In genomic region chr15:41882689-41883483, GRCh38 we compare ENCODE assay signal across 11 cellular contexts. TPM values are rescaled to one million over a fixed set of nuclear protein-coding genes. Genes with fewer than 3 reads are reported as not detected.
A peak's percentile ranks its signal among the peaks of the same experiment; 100 is the strongest.
DNase-seq lines count a peak whose midpoint lies in the region; ATAC-seq and TF ChIP-seq lines count a peak whose summit lies in the region.
"Had no signal": no experiment of that assay in that cellular context is flagged by ENCODE, and none has a peak within 500 bp of the region (broad histone marks: within the 10 kb centered on the region; RNA-seq: fewer than 3 reads in every experiment).

No MANE protein-coding gene starts in this region.

- no peak overlapping the region for H3K4me3 ChIP-seq in CD8-positive, alpha-beta T cell (ENCODE audit: low read depth, low read length)
- no peak overlapping the region for H3K4me3 ChIP-seq in NB4 (ENCODE audit: low read depth, low read length)
- no peak overlapping the region for H3K4me3 ChIP-seq in endodermal cell (ENCODE audit: low read length)
- no peak overlapping the region for H3K4me3 ChIP-seq in MG63

- peaks cover 12% of the 10 kb centered on the region for H3K27me3 Mint-ChIP-seq in CD8-positive, alpha-beta T cell (ENCODE audit: low read depth)
- H3K27me3 Mint-ChIP-seq in endodermal cell (ENCODE audit: insufficient read depth) (peaks cover 43% of the 10 kb centered on the region), naive B cell (peaks cover 11 to 29% (median 29%) of the 10 kb centered on the region in 3 donors)

- ATAC-seq in CD8-positive, alpha-beta T cell, result no peak
- ATAC-seq in naive B cell (ENCODE audit: low read depth in 2 of 2), result peak; percentile 60 to 65
- no peak; the same call in 2 of the 3 replicates for ATAC-seq in SK-N-SH treated with all-trans-retinoic acid at 6 μM for 48 hours
- no peak for ATAC-seq in HG02623 (IDR thresholded peaks at IDR 0.05; ENCODE audit: unreplicated experiment)
- ATAC-seq: activated naive CD8-positive, alpha-beta T cell treated with anti-CD3 and anti-CD28 coated beads, Interleukin-2, amount 50 U/mL, for 24 hours had no signal

- peaks cover 11% of the 10 kb centered on the region for H3K4me1 Mint-ChIP-seq in CD8-positive, alpha-beta T cell (ENCODE audit: low read depth)
- peaks cover 1% of the 10 kb centered on the region for H3K4me1 Mint-ChIP-seq in endodermal cell
- peaks cover 19 to 35% (median 27%) of the 10 kb centered on the region in 3 donors for H3K4me1 Mint-ChIP-seq in naive B cell

- intact Hi-C loops in CD8-positive, alpha-beta T cell (cut with DNase I, micrococcal nuclease), result no loop called here

- DNase-seq in CD8-positive, alpha-beta T cell, result no peak
- DNase-seq in NB4 (ENCODE audit: low read depth) (peak; percentile 31), endodermal cell (no peak), naive B cell (peak; percentile 11), MG63 (no peak), DMS114 treated with DMSO at 0.1 percent for 48 hours (lab: John Stamatoyannopoulos, UW; ENCODE audit: unreplicated experiment) (no peak)
- DNase-seq: activated naive CD8-positive, alpha-beta T cell treated with anti-CD3 and anti-CD28 coated beads, Interleukin-2, amount 50 U/mL, for 24 hours; kidney glomerular epithelial cell; NCI-H1048 had no signal

- no peaks in the 10 kb centered on the region for H3K27me3 ChIP-seq in CD8-positive, alpha-beta T cell (ENCODE audit: insufficient read depth, low read length)
- H3K27me3 ChIP-seq in endodermal cell (ENCODE audit: control insufficient read depth, insufficient read depth, low read length, poor library complexity, severe bottlenecking), result peaks cover 39% of the 10 kb centered on the region
- H3K27me3 ChIP-seq in MG63, result no peaks in the 10 kb centered on the region

- peak overlapping the region; percentile 45 for H3K4me3 Mint-ChIP-seq in CD8-positive, alpha-beta T cell
- H3K4me3 Mint-ChIP-seq in endodermal cell, result peak overlapping the region; percentile 42
- H3K4me3 Mint-ChIP-seq in naive B cell, result peak overlapping the region in 5 of 8 donors; percentile 41 to 58 (median 51)
- H3K4me3 Mint-ChIP-seq: activated naive CD8-positive, alpha-beta T cell treated with anti-CD3 and anti-CD28 coated beads, Interleukin-2, amount 50 U/mL, for 24 hours had no signal

- no peaks in the 10 kb centered on the region for H3K36me3 Mint-ChIP-seq in CD8-positive, alpha-beta T cell
- no peaks in the 10 kb centered on the region for H3K36me3 Mint-ChIP-seq in endodermal cell (ENCODE audit: low read depth)
- H3K36me3 Mint-ChIP-seq in naive B cell, result no peaks in the 10 kb centered on the region

- WGBS in endodermal cell (ENCODE audit: insufficient coverage in 1 of 2, insufficient read length in 1 of 2), 2 experiments, result 71 to 79% methylated on average over 10 to 14 of the region's 14 CpGs

- H3K27ac ChIP-seq in CD8-positive, alpha-beta T cell (ENCODE audit: low read depth, low read length), result no peak overlapping the region
- no peak overlapping the region for H3K27ac ChIP-seq in endodermal cell (ENCODE audit: low read depth, low read length)

- H3K9ac ChIP-seq in endodermal cell (ENCODE audit: extremely low read depth, low read length, poor library complexity, severe bottlenecking), result no peak overlapping the region

- POLR2A ChIA-PET in CD8-positive, alpha-beta T cell (lab: Charles Lee), result no interaction called here

- no peaks in the 10 kb centered on the region for H3K9me3 ChIP-seq in CD8-positive, alpha-beta T cell (ENCODE audit: low read length)
- no peaks in the 10 kb centered on the region for H3K9me3 ChIP-seq in endodermal cell (ENCODE audit: control insufficient read depth, low read length)
- no peaks in the 10 kb centered on the region for H3K9me3 ChIP-seq in MG63

- H3K4me1 ChIP-seq in CD8-positive, alpha-beta T cell (ENCODE audit: insufficient read depth, low read length), result peaks cover 10% of the 10 kb centered on the region
- H3K4me1 ChIP-seq in endodermal cell (ENCODE audit: control insufficient read depth, insufficient read depth, low read length), result no peaks in the 10 kb centered on the region

- CTCF ChIA-PET in CD8-positive, alpha-beta T cell (lab: Charles Lee), result interaction anchor here (0.8 to 2.7 kb wide), 2 partner anchors 9 to 10 kb away, joined by 3 to 7 read pairs; partner anchors contain the start of gene SPTBN5

- no peak for TF ChIP-seq POLR2A in NB4 (IDR thresholded peaks at IDR 0.05; ENCODE audit: extremely low read depth, insufficient read length)

- no peak overlapping the region for H3K27ac Mint-ChIP-seq in CD8-positive, alpha-beta T cell
- H3K27ac Mint-ChIP-seq in endodermal cell (no peak overlapping the region), naive B cell (peak overlapping the region in 2 of 6 donors; percentile 54 to 89)

- TF ChIP-seq CTCF in CD8-positive, alpha-beta T cell (IDR thresholded peaks at IDR 0.05), result no peak
- TF ChIP-seq CTCF in NB4 (IDR thresholded peaks at IDR 0.05; ENCODE audit: low read depth, low read length) (no peak), endodermal cell (conservative IDR thresholded peaks at IDR 0.05) (no peak)

- no peaks in the 10 kb centered on the region for H3K36me3 ChIP-seq in CD8-positive, alpha-beta T cell (ENCODE audit: insufficient read depth, low read length)
- H3K36me3 ChIP-seq in endodermal cell (ENCODE audit: control insufficient read depth, insufficient read depth, low read length), result no peaks in the 10 kb centered on the region
- H3K36me3 ChIP-seq in MG63, result peaks cover 4% of the 10 kb centered on the region

- no peaks in the 10 kb centered on the region for H3K9me3 Mint-ChIP-seq in CD8-positive, alpha-beta T cell
- H3K9me3 Mint-ChIP-seq in endodermal cell (no peaks in the 10 kb centered on the region), naive B cell (no peaks in the 10 kb centered on the region)
- H3K9me3 Mint-ChIP-seq: activated naive CD8-positive, alpha-beta T cell treated with anti-CD3 and anti-CD28 coated beads, Interleukin-2, amount 50 U/mL, for 24 hours had no signal

TF ChIP-seq in SK-N-SH treated with all-trans-retinoic acid at 6 μM for 48 hours, 23 proteins besides CTCF, POLR2A, EP300 and RAD21 (continues in another document):
- TF ChIP-seq ZNF8 (CRISPR knock-in tag; IDR thresholded peaks at IDR 0.05) (no peak), PPARA (CRISPR knock-in tag; IDR thresholded peaks at IDR 0.05; ENCODE audit: borderline replicate concordance) (no peak), TOX (CRISPR knock-in tag; IDR thresholded peaks at IDR 0.05; ENCODE audit: borderline replicate concordance) (no peak), ISL1 (CRISPR knock-in tag; IDR thresholded peaks at IDR 0.05) (no peak), CREB5 (CRISPR knock-in tag; IDR thresholded peaks at IDR 0.05; ENCODE audit: low read depth) (no peak), ZFP3 (CRISPR knock-in tag; IDR thresholded peaks at IDR 0.05) (no peak), PATZ1 (CRISPR knock-in tag; IDR thresholded peaks at IDR 0.05; ENCODE audit: borderline replicate concordance) (no peak)

RNA-seq across cellular contexts. Expression of gene SPTBN5, which starts 11.0 kb away (rescaled TPM):
- total RNA-seq in CD8-positive, alpha-beta T cell, result 1 to 10 TPM; 1.1 to 1.2 TPM
- total RNA-seq in endodermal cell, result 1 to 10 TPM; 2.0 to 2.8 TPM
- 0.25 TPM for polyA plus RNA-seq in endodermal cell (2013, experiment 1 of 2)
- polyA plus RNA-seq in endodermal cell (2013, experiment 2 of 2), result 0.29 TPM
- polyA plus RNA-seq in naive B cell (ENCODE audit: low read depth in 6 of 6), result not detected
- total RNA-seq in MG63 (2014; rRNA removed; shearing (Covaris generic); ENCODE audit: low replicate concordance), result 2.4 and 3.4 TPM in 2 replicates

RNA-seq across cellular contexts. Expression of gene PLA2G4B, which starts 44.2 kb away (rescaled TPM):
- 10 to 100 TPM; 25.0 to 26.1 TPM for total RNA-seq in CD8-positive, alpha-beta T cell
- total RNA-seq in endodermal cell, result 10 to 100 TPM in 1 of 2 donors, 1 to 10 TPM in 1; 6.9 to 10.1 TPM
- 21.8 TPM for polyA plus RNA-seq in endodermal cell (2013, experiment 1 of 2)
- polyA plus RNA-seq in endodermal cell (2013, experiment 2 of 2), result 25.3 TPM
- polyA plus RNA-seq in naive B cell (ENCODE audit: low read depth in 6 of 6), result 1 to 10 TPM in 1 of 6 donors, under 1 TPM in 3, not detected in 2; 0.45 to 1.5 (median 0.48) TPM
- 0.20 TPM in 1 of 2 replicates, not detected in the other for total RNA-seq in MG63 (2014; rRNA removed; shearing (Covaris generic); ENCODE audit: low replicate concordance)

RNA-seq across cellular contexts. Expression of gene JMJD7, which starts 55.0 kb away (rescaled TPM):
- 10 to 100 TPM; 27.5 to 38.3 TPM for total RNA-seq in CD8-positive, alpha-beta T cell
- 10 to 100 TPM; 18.4 to 22.1 TPM for total RNA-seq in endodermal cell
- 14.1 TPM for polyA plus RNA-seq in endodermal cell (2013, experiment 1 of 2)
- 11.3 TPM for polyA plus RNA-seq in endodermal cell (2013, experiment 2 of 2)
- polyA plus RNA-seq in naive B cell (ENCODE audit: low read depth in 6 of 6), result 10 to 100 TPM; 11.3 to 32.6 (median 14.3) TPM
- total RNA-seq in MG63 (2014; rRNA removed; shearing (Covaris generic); ENCODE audit: low replicate concordance), result 7.6 TPM in 1 of 2 replicates, not detected in the other

Comparison
In these comparisons a context has a peak if more than half of its experiments do, and no peak if none do; other contexts are left out.
1. ATAC-seq: peak in naive B cell (2 of 2); none in CD8-positive, alpha-beta T cell (single experiment), SK-N-SH treated with all-trans-retinoic acid at 6 μM for 48 hours (single experiment) and HG02623 (single experiment).
2. DNase-seq: peak in NB4 (single experiment) and naive B cell (single experiment); none in CD8-positive, alpha-beta T cell (0 of 7), endodermal cell (single experiment), MG63 (single experiment) and DMS114 treated with DMSO at 0.1 percent for 48 hours (single experiment).
3. Peak in every context shown above with its lines, with median percentiles within 50 percentile points of each other: H3K4me3 Mint-ChIP-seq.